Comparison of ENCODE assay signal across 6 cellular contexts in genomic region chr21:30408782-30409494, GRCh38. TPM values are rescaled to one million over a fixed set of nuclear protein-coding genes. Genes with fewer than 3 reads are reported as not detected.
DNase-seq lines count a peak whose midpoint lies in the region; ATAC-seq and TF ChIP-seq lines count a peak whose summit lies in the region.

No MANE protein-coding gene starts in this region.

- no peaks in the 10 kb centered on the region for H3K36me3 ChIP-seq in WERI-Rb-1
- no peaks in the 10 kb centered on the region for H3K36me3 ChIP-seq in lower lobe of right lung

- H3K9me3 Mint-ChIP-seq in natural killer cell, result peaks cover 10 to 12% of the 10 kb centered on the region in 2 donors

- ATAC-seq in lower lobe of right lung (peak; percentile 95 to 96), natural killer cell (no peak), HG03175 (IDR thresholded peaks at IDR 0.05; ENCODE audit: unreplicated experiment) (no peak)

- H3K4me3 ChIP-seq in WERI-Rb-1 (ENCODE audit: low read depth, low read length) (no peak overlapping the region), lower lobe of right lung (no peak overlapping the region)

- no peaks in the 10 kb centered on the region for H3K27me3 Mint-ChIP-seq in natural killer cell (ENCODE audit: low read depth in 2 of 2)

- H3K9me3 ChIP-seq in WERI-Rb-1 (ENCODE audit: severe bottlenecking) (no peaks in the 10 kb centered on the region), lower lobe of right lung (no peaks in the 10 kb centered on the region)

- H3K4me1 Mint-ChIP-seq in natural killer cell, result no peaks in the 10 kb centered on the region

- peak; percentile 4 for DNase-seq in CMK (ENCODE audit: low read depth)
- DNase-seq in Kasumi-1 (lab: John Stamatoyannopoulos, UW), result peak; percentile 22 to 52
- peak; percentile 67 for DNase-seq in WERI-Rb-1
- DNase-seq in lower lobe of right lung, result peak; percentile 69
- DNase-seq in natural killer cell, result no peak

- H3K27ac ChIP-seq in WERI-Rb-1 (no peak overlapping the region), lower lobe of right lung (no peak overlapping the region)

- TF ChIP-seq CTCF in WERI-Rb-1 (IDR thresholded peaks at IDR 0.05; ENCODE audit: low read depth, low read length), result peak; percentile 87
- TF ChIP-seq CTCF in lower lobe of right lung (IDR thresholded peaks at IDR 0.05), result peak; percentile 44
- TF ChIP-seq CTCF in natural killer cell (IDR thresholded peaks at IDR 0.05), result no peak

- H3K27ac Mint-ChIP-seq in natural killer cell, result no peak overlapping the region

- intact Hi-C loops in lower lobe of right lung (cut with DNase I) (no loop called here), natural killer cell (cut with micrococcal nuclease) (no loop called here)

- no peaks in the 10 kb centered on the region for H3K4me1 ChIP-seq in lower lobe of right lung

- peaks cover 71% of the 10 kb centered on the region for H3K27me3 ChIP-seq in WERI-Rb-1 (ENCODE audit: insufficient read depth, low read depth, severe bottlenecking)
- H3K27me3 ChIP-seq in lower lobe of right lung (ENCODE audit: low read depth), result no peaks in the 10 kb centered on the region

- H3K36me3 Mint-ChIP-seq in natural killer cell, result peaks cover 18% of the 10 kb centered on the region

- H3K4me3 Mint-ChIP-seq in natural killer cell, result no peak overlapping the region

RNA-seq across cellular contexts. Expression of gene KRTAP13-1, which starts 13.1 kb away (rescaled TPM):
- total RNA-seq in lower lobe of right lung, result not detected
- total RNA-seq in natural killer cell, result not detected

RNA-seq across cellular contexts. Expression of gene KRTAP13-3, which starts 16.8 kb away (rescaled TPM):
- total RNA-seq in lower lobe of right lung (not detected), natural killer cell (not detected)

RNA-seq across cellular contexts. Expression of gene KRTAP13-4, which starts 21.1 kb away (rescaled TPM):
- total RNA-seq in lower lobe of right lung (not detected), natural killer cell (not detected)

RNA-seq across cellular contexts. Expression of gene KRTAP15-1, which starts 31.1 kb away (rescaled TPM):
- total RNA-seq in lower lobe of right lung (not detected), natural killer cell (not detected)

RNA-seq across cellular contexts. Expression of gene KRTAP13-2, which starts 36.9 kb away (rescaled TPM):
- not detected for total RNA-seq in lower lobe of right lung
- total RNA-seq in natural killer cell, result not detected

Comparison
In these comparisons a context has a peak if more than half of its experiments do, and no peak if none do; other contexts are left out.
1. ATAC-seq: peak in lower lobe of right lung (2 of 2); none in natural killer cell (0 of 3) and HG03175 (single experiment).